ENCODE assay signal across 8 cellular contexts in genomic region chr9:34636791-34637355, GRCh38. TPM values are rescaled to one million over a fixed set of nuclear protein-coding genes. Genes with fewer than 3 reads are reported as not detected.
DNase-seq lines count a peak whose midpoint lies in the region; ATAC-seq and TF ChIP-seq lines count a peak whose summit lies in the region.

No MANE protein-coding gene starts in this region.

- H3K4me3 Mint-ChIP-seq in T-cell: peak overlapping the region; percentile 87 to 90 (median 89)

- peaks cover 0 to 4% (median 0%) of the 10 kb centered on the region in 4 donors for H3K27me3 ChIP-seq in esophagus muscularis mucosa
- H3K27me3 ChIP-seq in ovary: no peaks in the 10 kb centered on the region

- peaks cover 29 to 42% (median 30%) of the 10 kb centered on the region in 3 donors for H3K4me1 Mint-ChIP-seq in T-cell

- H3K9me3 Mint-ChIP-seq in T-cell: no peaks in the 10 kb centered on the region

- no peaks in the 10 kb centered on the region for H3K27me3 Mint-ChIP-seq in T-cell

- DNase-seq in AG04449 (ENCODE audit: low read depth, low spot score): no peak
- DNase-seq in T-cell: no peak
- no peak for DNase-seq in esophagus muscularis mucosa (ENCODE audit: extremely low spot score)
- peak in 2 of 5 donors; percentile 51 to 52 for DNase-seq in ovary
- DNase-seq in AG08396 (ENCODE audit: low spot score): no peak
- DNase-seq in NCI-H446 (lab: John Stamatoyannopoulos, UW): no peak

- ATAC-seq in GM21515 (IDR thresholded peaks at IDR 0.05; ENCODE audit: unreplicated experiment) (peak; percentile 2), T-cell (replicated peaks in 1 of 4) (peak in 1 of 4 experiments; percentile 17), HG03097 (IDR thresholded peaks at IDR 0.05; ENCODE audit: low FRiP score, unreplicated experiment) (no peak)

- intact Hi-C loops in esophagus muscularis mucosa (cut with DNase I) (no loop called here), ovary (cut with DNase I) (loop anchor here in 1 of 4 donors (5.0 kb wide), 1 partner anchor 65 kb away; no protein-coding TSS in a partner anchor)

- H3K4me1 ChIP-seq in esophagus muscularis mucosa (peaks cover 23 to 36% (median 34%) of the 10 kb centered on the region in 4 donors), ovary (ENCODE audit: insufficient read depth) (peaks cover 8% of the 10 kb centered on the region)

- H3K36me3 ChIP-seq in esophagus muscularis mucosa (peaks cover 0 to 14% (median 12%) of the 10 kb centered on the region in 4 donors), ovary (no peaks in the 10 kb centered on the region)

- no peak for TF ChIP-seq CTCF in AG04449 (IDR thresholded peaks at IDR 0.05; ENCODE audit: insufficient read depth, low read length, missing control alignments)
- no peak for TF ChIP-seq CTCF in esophagus muscularis mucosa (IDR thresholded peaks at IDR 0.05)
- no peak for TF ChIP-seq CTCF in ovary (IDR thresholded peaks at IDR 0.05)

- CTCF ChIA-PET in AG04449 (lab: Yijun Ruan, JAX): interaction anchor here (0.9 to 10.9 kb wide), 12 partner anchors 8 to 823 kb away, joined by 3 to 274 read pairs (median 6); partner anchors contain the start of genes ARID3C, DCTN3, GALT and IL11RA
- CTCF ChIA-PET in T-cell (lab: Charles Lee): interaction anchor here in 1 of 2 donors (0.8 to 2.9 kb wide), 7 partner anchors 10 to 65 kb away, joined by 3 to 35 read pairs (median 7); partner anchors contain the start of genes CCL27 and GALT

- 25% methylated on average over 3 of the region's 23 CpGs for whole genome bisulfite sequencing in esophagus muscularis mucosa
- 4 to 7% (median 5%) methylated on average over 22 to 23 of the region's 23 CpGs for WGBS in ovary, 3 donors

- POLR2A ChIA-PET in AG04449 (lab: Yijun Ruan, JAX) (interaction anchor here (0.9 to 2.0 kb wide), 4 partner anchors 10 to 178 kb away, joined by 3 to 31 read pairs (median 6); partner anchors contain the start of genes DNAI1, FAM219A, GALT and IL11RA), T-cell (lab: Charles Lee) (interaction anchor here (0.6 to 2.1 kb wide), 4 partner anchors 17 to 84 kb away, joined by 3 to 10 read pairs (median 6); partner anchors contain the start of gene DCTN3 (in 1 of the 2))

- H3K36me3 Mint-ChIP-seq in T-cell: peaks cover 8% of the 10 kb centered on the region

- peaks cover 0 to 3% (median 0%) of the 10 kb centered on the region in 4 donors for H3K9me3 ChIP-seq in esophagus muscularis mucosa
- H3K9me3 ChIP-seq in ovary: no peaks in the 10 kb centered on the region

- H3K27ac ChIP-seq in esophagus muscularis mucosa (replicated peaks in 1 of 4) (peak overlapping the region; percentile 81 to 89 (median 84)), ovary (peak overlapping the region in 1 of 2 donors; percentile 77)

- H3K27ac Mint-ChIP-seq in T-cell: peak overlapping the region; percentile 87 to 89

- no peak for TF ChIP-seq EP300 in esophagus muscularis mucosa (IDR thresholded peaks at IDR 0.05)
- no peak for TF ChIP-seq EP300 in ovary (IDR thresholded peaks at IDR 0.05)

- TF ChIP-seq POLR2A in esophagus muscularis mucosa (IDR thresholded peaks at IDR 0.05; ENCODE audit: low read depth) (no peak), ovary (IDR thresholded peaks at IDR 0.05) (no peak)

- H3K4me3 ChIP-seq in AG04449 (ENCODE audit: low read depth, low read length) (peak overlapping the region; percentile 80), esophagus muscularis mucosa (peak overlapping the region; percentile 69 to 92 (median 75)), ovary (peak overlapping the region; percentile 65)

RNA-seq across cellular contexts. Expression of gene SIGMAR1, which starts 0.7 kb away (rescaled TPM):
- total RNA-seq in T-cell (10 to 100 TPM; 27.7 to 65.9 (median 60.9) TPM), esophagus muscularis mucosa (10 to 100 TPM; 73.4 to 90.3 (median 83.9) TPM), ovary (10 to 100 TPM; 47.2 to 73.9 (median 54.3) TPM)
- polyA plus RNA-seq in ovary: 10 to 100 TPM; 52.7 to 92.4 TPM

RNA-seq across cellular contexts. Expression of gene ARID3C, which starts 8.0 kb away (rescaled TPM):
- total RNA-seq in T-cell (under 1 TPM in 1 of 5 donors, not detected in 4; 0.38 TPM), esophagus muscularis mucosa (not detected), ovary (under 1 TPM in 1 of 7 donors, not detected in 6; 0.40 TPM)
- under 1 TPM in 1 of 2 donors, not detected in 1; 0.07 TPM for polyA plus RNA-seq in ovary

RNA-seq across cellular contexts. Expression of gene GALT, which starts 9.6 kb away (rescaled TPM):
- 100 to 1,000 TPM; 177 to 255 (median 215) TPM for total RNA-seq in T-cell
- total RNA-seq in esophagus muscularis mucosa: 10 to 100 TPM; 15.9 to 34.7 (median 22.9) TPM
- total RNA-seq in ovary: 10 to 100 TPM; 33.1 to 63.3 (median 45.2) TPM
- 10 to 100 TPM; 43.7 to 48.9 TPM for polyA plus RNA-seq in ovary

RNA-seq across cellular contexts. Expression of gene IL11RA, which starts 15.1 kb away (rescaled TPM):
- total RNA-seq in T-cell: 100 to 1,000 TPM; 166 to 220 (median 180) TPM
- total RNA-seq in esophagus muscularis mucosa: 10 to 100 TPM; 33.0 to 40.2 (median 33.9) TPM
- 10 to 100 TPM; 17.3 to 54.3 (median 35.8) TPM for total RNA-seq in ovary
- polyA plus RNA-seq in ovary: 10 to 100 TPM; 25.4 to 40.2 TPM

RNA-seq across cellular contexts. Expression of gene DCTN3, which starts 16.6 kb away (rescaled TPM):
- total RNA-seq in T-cell (10 to 100 TPM; 60.8 to 82.9 (median 69.0) TPM), esophagus muscularis mucosa (100 to 1,000 TPM; 104 to 129 (median 113) TPM), ovary (100 to 1,000 TPM in 1 of 7 donors, 10 to 100 TPM in 6; 56.4 to 103 (median 95.3) TPM)
- polyA plus RNA-seq in ovary: 100 to 1,000 TPM in 1 of 2 donors, 10 to 100 TPM in 1; 62.4 to 106 TPM
